In the genomic region with DNA sequence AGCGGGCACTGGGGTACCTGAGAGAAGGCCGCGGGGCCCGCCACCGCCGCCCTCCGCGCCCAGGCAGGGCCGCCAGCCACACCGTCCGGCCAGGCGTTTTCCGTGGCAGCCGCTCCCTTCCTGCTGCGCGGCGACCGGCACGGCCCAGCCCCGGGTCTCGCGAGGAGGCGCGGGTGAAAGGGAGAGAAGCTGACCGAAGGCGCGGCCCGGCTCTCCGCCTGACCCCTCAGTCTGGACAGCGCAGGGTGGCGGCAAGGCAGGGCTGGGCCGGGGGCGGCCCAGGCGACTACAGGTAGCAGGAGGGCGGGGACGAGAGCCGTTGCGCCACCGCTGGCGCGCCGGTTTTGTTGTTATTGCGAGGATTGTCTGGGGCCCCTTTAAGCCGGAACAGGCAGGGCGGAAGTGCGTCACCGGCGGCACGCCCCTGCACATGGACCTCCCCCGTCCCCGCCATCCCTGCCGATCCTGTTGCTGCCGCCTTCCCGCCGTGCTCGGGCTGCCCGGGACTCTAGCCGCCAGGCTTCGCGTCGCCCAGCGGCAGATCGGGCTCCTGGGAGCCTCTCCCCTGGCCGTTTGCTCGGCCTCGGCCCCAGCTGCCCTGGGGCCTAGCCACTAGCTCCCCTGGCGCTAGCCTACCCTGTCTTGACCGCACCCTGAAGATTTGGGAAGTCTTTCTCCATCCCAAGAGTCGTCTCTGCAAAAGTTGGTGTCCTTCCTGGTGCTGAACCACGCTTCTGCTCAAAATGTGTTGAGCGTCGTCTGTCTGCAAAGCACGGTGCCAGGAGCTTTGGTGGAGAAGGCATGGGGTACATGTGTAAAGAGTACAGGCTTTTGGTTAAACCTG, we compare ENCODE assay signal across 1 cellular context.
TF ChIP-seq lines count a peak whose summit lies in the region.

A gene with protein sequence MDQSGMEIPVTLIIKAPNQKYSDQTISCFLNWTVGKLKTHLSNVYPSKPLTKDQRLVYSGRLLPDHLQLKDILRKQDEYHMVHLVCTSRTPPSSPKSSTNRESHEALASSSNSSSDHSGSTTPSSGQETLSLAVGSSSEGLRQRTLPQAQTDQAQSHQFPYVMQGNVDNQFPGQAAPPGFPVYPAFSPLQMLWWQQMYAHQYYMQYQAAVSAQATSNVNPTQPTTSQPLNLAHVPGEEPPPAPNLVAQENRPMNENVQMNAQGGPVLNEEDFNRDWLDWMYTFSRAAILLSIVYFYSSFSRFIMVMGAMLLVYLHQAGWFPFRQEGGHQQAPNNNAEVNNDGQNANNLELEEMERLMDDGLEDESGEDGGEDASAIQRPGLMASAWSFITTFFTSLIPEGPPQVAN (minus strand): TSS at position 352 of the 844 bp plus-strand sequence. CDS start 805 bp downstream, outside the sequence.

TF ChIP-seq in K562, 482 proteins besides CTCF, POLR2A, EP300 and RAD21 (continues in another document):
- TF ChIP-seq MGA (IDR thresholded peaks at IDR 0.05) = peak; percentile 65
- TF ChIP-seq RBM22 (IDR thresholded peaks at IDR 0.05; ENCODE audit: low read depth, low read length, poor library complexity, severe bottlenecking) = no peak
- no peak for TF ChIP-seq STAT5A (IDR thresholded peaks at IDR 0.05; ENCODE audit: borderline replicate concordance, low read length)
- peak; percentile 90 for TF ChIP-seq TBP (optimal IDR thresholded peaks at IDR 0.05; ENCODE audit: low read depth, low read length)
- TF ChIP-seq RBM25 (IDR thresholded peaks at IDR 0.05; ENCODE audit: low read depth, low read length, severe bottlenecking) = peak; percentile 98
- TF ChIP-seq, protein P1, sequence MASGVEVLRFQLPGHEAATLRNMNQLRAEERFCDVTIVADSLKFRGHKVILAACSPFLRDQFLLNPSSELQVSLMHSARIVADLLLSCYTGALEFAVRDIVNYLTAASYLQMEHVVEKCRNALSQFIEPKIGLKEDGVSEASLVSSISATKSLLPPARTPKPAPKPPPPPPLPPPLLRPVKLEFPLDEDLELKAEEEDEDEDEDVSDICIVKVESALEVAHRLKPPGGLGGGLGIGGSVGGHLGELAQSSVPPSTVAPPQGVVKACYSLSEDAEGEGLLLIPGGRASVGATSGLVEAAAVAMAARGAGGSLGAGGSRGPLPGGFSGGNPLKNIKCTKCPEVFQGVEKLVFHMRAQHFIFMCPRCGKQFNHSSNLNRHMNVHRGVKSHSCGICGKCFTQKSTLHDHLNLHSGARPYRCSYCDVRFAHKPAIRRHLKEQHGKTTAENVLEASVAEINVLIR (CRISPR knock-in tag; IDR thresholded peaks at IDR 0.05) = peak; percentile 82
- TF ChIP-seq FUS (optimal IDR thresholded peaks at IDR 0.05; ENCODE audit: low read depth, low read length) = peak; percentile 87
- TF ChIP-seq, protein P2, sequence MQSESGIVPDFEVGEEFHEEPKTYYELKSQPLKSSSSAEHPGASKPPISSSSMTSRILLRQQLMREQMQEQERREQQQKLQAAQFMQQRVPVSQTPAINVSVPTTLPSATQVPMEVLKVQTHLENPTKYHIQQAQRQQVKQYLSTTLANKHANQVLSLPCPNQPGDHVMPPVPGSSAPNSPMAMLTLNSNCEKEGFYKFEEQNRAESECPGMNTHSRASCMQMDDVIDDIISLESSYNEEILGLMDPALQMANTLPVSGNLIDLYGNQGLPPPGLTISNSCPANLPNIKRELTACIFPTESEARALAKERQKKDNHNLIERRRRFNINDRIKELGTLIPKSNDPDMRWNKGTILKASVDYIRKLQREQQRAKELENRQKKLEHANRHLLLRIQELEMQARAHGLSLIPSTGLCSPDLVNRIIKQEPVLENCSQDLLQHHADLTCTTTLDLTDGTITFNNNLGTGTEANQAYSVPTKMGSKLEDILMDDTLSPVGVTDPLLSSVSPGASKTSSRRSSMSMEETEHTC (IDR thresholded peaks at IDR 0.05) = no peak
- TF ChIP-seq SPI1 (IDR thresholded peaks at IDR 0.05; ENCODE audit: borderline replicate concordance, low read depth, low read length) = peak; percentile 78
- TF ChIP-seq ZNF785 (CRISPR knock-in tag; IDR thresholded peaks at IDR 0.05) = no peak
- TF ChIP-seq, protein P3, sequence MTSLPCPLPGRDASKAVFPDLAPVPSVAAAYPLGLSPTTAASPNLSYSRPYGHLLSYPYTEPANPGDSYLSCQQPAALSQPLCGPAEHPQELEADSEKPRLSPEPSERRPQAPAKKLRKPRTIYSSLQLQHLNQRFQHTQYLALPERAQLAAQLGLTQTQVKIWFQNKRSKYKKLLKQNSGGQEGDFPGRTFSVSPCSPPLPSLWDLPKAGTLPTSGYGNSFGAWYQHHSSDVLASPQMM (CRISPR knock-in tag; IDR thresholded peaks at IDR 0.05) = no peak
- TF ChIP-seq, protein P4, sequence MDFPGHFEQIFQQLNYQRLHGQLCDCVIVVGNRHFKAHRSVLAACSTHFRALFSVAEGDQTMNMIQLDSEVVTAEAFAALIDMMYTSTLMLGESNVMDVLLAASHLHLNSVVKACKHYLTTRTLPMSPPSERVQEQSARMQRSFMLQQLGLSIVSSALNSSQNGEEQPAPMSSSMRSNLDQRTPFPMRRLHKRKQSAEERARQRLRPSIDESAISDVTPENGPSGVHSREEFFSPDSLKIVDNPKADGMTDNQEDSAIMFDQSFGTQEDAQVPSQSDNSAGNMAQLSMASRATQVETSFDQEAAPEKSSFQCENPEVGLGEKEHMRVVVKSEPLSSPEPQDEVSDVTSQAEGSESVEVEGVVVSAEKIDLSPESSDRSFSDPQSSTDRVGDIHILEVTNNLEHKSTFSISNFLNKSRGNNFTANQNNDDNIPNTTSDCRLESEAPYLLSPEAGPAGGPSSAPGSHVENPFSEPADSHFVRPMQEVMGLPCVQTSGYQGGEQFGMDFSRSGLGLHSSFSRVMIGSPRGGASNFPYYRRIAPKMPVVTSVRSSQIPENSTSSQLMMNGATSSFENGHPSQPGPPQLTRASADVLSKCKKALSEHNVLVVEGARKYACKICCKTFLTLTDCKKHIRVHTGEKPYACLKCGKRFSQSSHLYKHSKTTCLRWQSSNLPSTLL (IDR thresholded peaks at IDR 0.05) = no peak
- no peak for TF ChIP-seq ZNF444 (CRISPR knock-in tag; IDR thresholded peaks at IDR 0.05)
- peak; percentile 66 for TF ChIP-seq RB1 (IDR thresholded peaks at IDR 0.05; ENCODE audit: low read depth)
- no peak for TF ChIP-seq GABPB2 (CRISPR knock-in tag; conservative IDR thresholded peaks at IDR 0.05)
- no peak for TF ChIP-seq CCAR2 (IDR thresholded peaks at IDR 0.05; ENCODE audit: low read depth, low read length)
- TF ChIP-seq MBD2 (IDR thresholded peaks at IDR 0.05; ENCODE audit: borderline replicate concordance, low read depth) = peak; percentile 53; the same call in 1 of the 2 replicates
- no peak for TF ChIP-seq HSF4 (CRISPR knock-in tag; IDR thresholded peaks at IDR 0.05; ENCODE audit: borderline replicate concordance)
- TF ChIP-seq ZBTB17 (CRISPR knock-in tag; IDR thresholded peaks at IDR 0.05) = no peak
- no peak for TF ChIP-seq FOXJ3 (CRISPR knock-in tag; IDR thresholded peaks at IDR 0.05)
- no peak for TF ChIP-seq HDAC6 (IDR thresholded peaks at IDR 0.05; ENCODE audit: low read depth, low read length)
- no peak for TF ChIP-seq ZNF57 (CRISPR knock-in tag; IDR thresholded peaks at IDR 0.05)
- TF ChIP-seq ZSCAN29 (IDR thresholded peaks at IDR 0.05) = no peak
- TF ChIP-seq ELF1 (tag; IDR thresholded peaks at IDR 0.05) = peak; percentile 84
- TF ChIP-seq ZKSCAN8 (CRISPR knock-in tag; IDR thresholded peaks at IDR 0.05) = no peak
- TF ChIP-seq ESRRA (IDR thresholded peaks at IDR 0.05; ENCODE audit: borderline replicate concordance, low read depth) = peak; percentile 39
- TF ChIP-seq RBFOX2 (IDR thresholded peaks at IDR 0.05; ENCODE audit: low read depth, low read length) = peak; percentile 94
- TF ChIP-seq ZNF124 (CRISPR knock-in tag; IDR thresholded peaks at IDR 0.05) = no peak
- no peak for TF ChIP-seq ZBTB26 (CRISPR knock-in tag; IDR thresholded peaks at IDR 0.05)
- TF ChIP-seq POLR3G (IDR thresholded peaks at IDR 0.05; ENCODE audit: extremely low read depth, insufficient read length, insufficient replicate concordance) = no peak
- TF ChIP-seq ZNF584 (CRISPR knock-in tag; IDR thresholded peaks at IDR 0.05; ENCODE audit: low read depth) = no peak
- no peak for TF ChIP-seq NR2C1 (IDR thresholded peaks at IDR 0.05)
- 0 out of 2 replicates have a peak, but pooled peaks have one; percentile 9 for TF ChIP-seq NR2C1 (tag; IDR thresholded peaks at IDR 0.05)
- no peak for TF ChIP-seq ESRRB (CRISPR knock-in tag; IDR thresholded peaks at IDR 0.05; ENCODE audit: borderline replicate concordance)
- TF ChIP-seq KAT2B (IDR thresholded peaks at IDR 0.05; ENCODE audit: low read depth, low read length) = no peak
- peak in 2 of 3 experiments; percentile 69 to 73 for TF ChIP-seq YY1 (IDR thresholded peaks at IDR 0.05; ENCODE audit: borderline replicate concordance in 1 of 3, control insufficient read depth in 1 of 3, extremely low read depth in 1 of 3, insufficient read depth in 3 of 3, insufficient read length in 1 of 3, insufficient replicate concordance in 2 of 3, low read depth in 1 of 3, low read length in 2 of 3)
- no peak; the same call in 1 of the 2 replicates for TF ChIP-seq KLF13 (tag; IDR thresholded peaks at IDR 0.05; ENCODE audit: borderline replicate concordance, low read depth)
- TF ChIP-seq DIDO1 (tag; IDR thresholded peaks at IDR 0.05; ENCODE audit: low read depth) = peak; percentile 96
- TF ChIP-seq ETS2 (tag; IDR thresholded peaks at IDR 0.05; ENCODE audit: borderline replicate concordance, poor library complexity, severe bottlenecking) = no peak
- no peak for TF ChIP-seq HEY1 (CRISPR knock-in tag; IDR thresholded peaks at IDR 0.05; ENCODE audit: borderline replicate concordance)
- TF ChIP-seq TFAM (CRISPR knock-in tag; conservative IDR thresholded peaks at IDR 0.05) = no peak
- no peak for TF ChIP-seq SMAD3 (CRISPR knock-in tag; conservative IDR thresholded peaks at IDR 0.05)
